ENCODE assay signal across 15 cellular contexts in the genomic region with DNA sequence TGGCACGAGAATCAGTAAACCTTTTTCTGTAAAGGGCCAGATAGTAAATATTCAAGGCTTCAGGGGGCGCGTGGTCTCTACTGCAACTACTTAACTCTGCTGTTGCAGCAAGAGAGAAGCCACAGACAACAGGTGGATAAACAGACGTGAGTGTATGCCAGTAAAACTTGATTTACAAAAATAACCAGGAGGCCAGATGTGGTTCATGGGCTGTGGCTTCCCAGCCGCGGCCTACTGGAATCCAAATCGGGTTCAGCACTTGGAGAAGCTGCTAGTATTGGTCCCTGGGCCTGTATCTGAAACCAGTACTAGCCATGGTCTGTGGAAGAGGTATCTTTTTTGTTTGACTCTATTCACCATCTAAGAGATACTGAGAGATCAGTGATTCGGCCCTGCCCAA. TPM values are rescaled to one million over a fixed set of nuclear protein-coding genes. Genes with fewer than 3 reads are reported as not detected.
DNase-seq lines count a peak whose midpoint lies in the region; ATAC-seq, FAIRE-seq and TF ChIP-seq lines count a peak whose summit lies in the region.
"Had no signal": no experiment of that assay in that cellular context is flagged by ENCODE, and none has a peak within 500 bp of the region (broad histone marks: within the 10 kb centered on the region; RNA-seq: fewer than 3 reads in every experiment).

No MANE protein-coding gene starts in this region.

- no peak for ATAC-seq in CD4-positive, CD25-positive, alpha-beta regulatory T cell (ENCODE audit: low read depth in 2 of 2)
- ATAC-seq in memory B cell (ENCODE audit: low read depth) (no peak), HG02763 (IDR thresholded peaks at IDR 0.05; ENCODE audit: unreplicated experiment) (no peak)
- no peak for ATAC-seq in effector memory CD8-positive, alpha-beta T cell (replicated peaks)
- ATAC-seq: activated naive CD8-positive, alpha-beta T cell treated with anti-CD3 and anti-CD28 coated beads, Interleukin-2, amount 50 U/mL, for 24 hours; left lobe of liver had no signal

- DNase-seq in CD4-positive, CD25-positive, alpha-beta regulatory T cell = no peak
- DNase-seq in GM19239 (ENCODE audit: insufficient read length, low spot score) (no peak), memory B cell (ENCODE audit: low spot score in 2 of 2) (no peak), GDM1 (lab: John Stamatoyannopoulos, UW) (no peak), cerebellar cortex (ENCODE audit: low spot score) (no peak)
- no peak for DNase-seq in effector memory CD8-positive, alpha-beta T cell
- DNase-seq: activated CD4-positive, alpha-beta memory T cell treated with anti-CD3 and anti-CD28 coated beads, Interleukin-2, amount 10 ng/mL, durations not matched to agents 7 days and 5 days; activated naive CD8-positive, alpha-beta T cell treated with anti-CD3 and anti-CD28 coated beads, Interleukin-2, amount 50 U/mL, for 24 hours; DMS79; GOT3 had no signal

- H3K9me3 Mint-ChIP-seq in CD4-positive, CD25-positive, alpha-beta regulatory T cell = peaks cover 0 to 1% (median 0%) of the 10 kb centered on the region in 7 donors
- H3K9me3 Mint-ChIP-seq in memory B cell = no peaks in the 10 kb centered on the region
- H3K9me3 Mint-ChIP-seq in effector memory CD8-positive, alpha-beta T cell = no peaks in the 10 kb centered on the region
- H3K9me3 Mint-ChIP-seq: activated CD4-positive, alpha-beta memory T cell treated with anti-CD3 and anti-CD28 coated beads, Interleukin-2, amount 10 ng/mL, durations not matched to agents 7 days and 5 days; activated naive CD8-positive, alpha-beta T cell treated with anti-CD3 and anti-CD28 coated beads, Interleukin-2, amount 50 U/mL, for 24 hours; central memory CD8-positive, alpha-beta T cell had no signal

- no peak overlapping the region for H3K27ac ChIP-seq in CD4-positive, CD25-positive, alpha-beta regulatory T cell (ENCODE audit: insufficient read depth, low read length, poor library complexity, severe bottlenecking)
- peak overlapping the region; percentile 100 for H3K27ac ChIP-seq in OCI-LY1 (ENCODE audit: low read depth, low read length, poor library complexity, severe bottlenecking)

- H3K27me3 Mint-ChIP-seq in CD4-positive, CD25-positive, alpha-beta regulatory T cell = peaks cover 8% of the 10 kb centered on the region
- H3K27me3 Mint-ChIP-seq in memory B cell = peaks cover 2% of the 10 kb centered on the region
- no peaks in the 10 kb centered on the region for H3K27me3 Mint-ChIP-seq in effector memory CD8-positive, alpha-beta T cell
- H3K27me3 Mint-ChIP-seq: activated naive CD8-positive, alpha-beta T cell treated with anti-CD3 and anti-CD28 coated beads, Interleukin-2, amount 50 U/mL, for 24 hours; central memory CD8-positive, alpha-beta T cell had no signal

- no peak overlapping the region for H2AFZ ChIP-seq in OCI-LY1 (ENCODE audit: low read length)

- no peaks in the 10 kb centered on the region for H4K20me1 ChIP-seq in OCI-LY1 (ENCODE audit: insufficient read depth, low read length)

- H3K27ac Mint-ChIP-seq in CD4-positive, CD25-positive, alpha-beta regulatory T cell = peak overlapping the region; percentile 26 to 50 (median 39)
- peak overlapping the region; percentile 65 for H3K27ac Mint-ChIP-seq in memory B cell
- peak overlapping the region in 1 of 2 donors; percentile 85 for H3K27ac Mint-ChIP-seq in effector memory CD8-positive, alpha-beta T cell
- H3K27ac Mint-ChIP-seq: activated CD4-positive, alpha-beta memory T cell treated with anti-CD3 and anti-CD28 coated beads, Interleukin-2, amount 10 ng/mL, durations not matched to agents 7 days and 5 days; activated naive CD8-positive, alpha-beta T cell treated with anti-CD3 and anti-CD28 coated beads, Interleukin-2, amount 50 U/mL, for 24 hours had no signal

- H3K4me2 ChIP-seq in OCI-LY1 (ENCODE audit: low read length) = peak overlapping the region; percentile 66

- no peaks in the 10 kb centered on the region for H3K9me2 ChIP-seq in OCI-LY1 (ENCODE audit: low read depth, low read length)

- no peaks in the 10 kb centered on the region for H3K36me3 ChIP-seq in CD4-positive, CD25-positive, alpha-beta regulatory T cell (ENCODE audit: control insufficient read depth, insufficient read depth, low read length)
- H3K36me3 ChIP-seq in OCI-LY1 (ENCODE audit: insufficient read depth, low read length) = peaks cover 12% of the 10 kb centered on the region; the same call in 1 of the 2 replicates

- no peak overlapping the region for H3K4me3 Mint-ChIP-seq in CD4-positive, CD25-positive, alpha-beta regulatory T cell
- H3K4me3 Mint-ChIP-seq in memory B cell = no peak overlapping the region
- H3K4me3 Mint-ChIP-seq in effector memory CD8-positive, alpha-beta T cell = no peak overlapping the region
- H3K4me3 Mint-ChIP-seq: activated CD4-positive, alpha-beta memory T cell treated with anti-CD3 and anti-CD28 coated beads, Interleukin-2, amount 10 ng/mL, durations not matched to agents 7 days and 5 days; activated naive CD8-positive, alpha-beta T cell treated with anti-CD3 and anti-CD28 coated beads, Interleukin-2, amount 50 U/mL, for 24 hours; central memory CD8-positive, alpha-beta T cell had no signal

- peaks cover 31% of the 10 kb centered on the region for H3F3A ChIP-seq in OCI-LY1 (ENCODE audit: insufficient read depth, low read length)

- peak; percentile 26; the same call in 1 of the 2 replicates for TF ChIP-seq CTCF in OCI-LY1 (IDR thresholded peaks at IDR 0.05; ENCODE audit: low read length)

- peak; percentile 79 for FAIRE-seq in GM19239 (lab: Jason Lieb, UNC)
- FAIRE-seq: HTR-8/SVneo had no signal

- no peaks in the 10 kb centered on the region for H3K4me1 ChIP-seq in CD4-positive, CD25-positive, alpha-beta regulatory T cell (ENCODE audit: control insufficient read depth, insufficient read depth, low read length, poor library complexity, severe bottlenecking)
- peaks cover 79% of the 10 kb centered on the region for H3K4me1 ChIP-seq in OCI-LY1 (ENCODE audit: insufficient read depth, low read length, severe bottlenecking)

- H3K79me2 ChIP-seq in OCI-LY1 (ENCODE audit: insufficient read depth, low read length) = no peaks in the 10 kb centered on the region; the same call in 1 of the 2 replicates

- H3K36me3 Mint-ChIP-seq in CD4-positive, CD25-positive, alpha-beta regulatory T cell = peaks cover 19% of the 10 kb centered on the region
- no peaks in the 10 kb centered on the region for H3K36me3 Mint-ChIP-seq in memory B cell
- H3K36me3 Mint-ChIP-seq in effector memory CD8-positive, alpha-beta T cell (ENCODE audit: insufficient read depth) = peaks cover 19% of the 10 kb centered on the region

- no peaks in the 10 kb centered on the region for H3K9me3 ChIP-seq in CD4-positive, CD25-positive, alpha-beta regulatory T cell (ENCODE audit: control insufficient read depth in 2 of 2, low read length in 2 of 2)
- peaks cover 10% of the 10 kb centered on the region for H3K9me3 ChIP-seq in OCI-LY1 (ENCODE audit: low read length)

- H3K27me3 ChIP-seq in CD4-positive, CD25-positive, alpha-beta regulatory T cell (ENCODE audit: control insufficient read depth, insufficient read depth, low read length) = no peaks in the 10 kb centered on the region
- H3K27me3 ChIP-seq in OCI-LY1 (ENCODE audit: insufficient read depth, low read length) = no peaks in the 10 kb centered on the region

- no peak overlapping the region for H3K4me3 ChIP-seq in CD4-positive, CD25-positive, alpha-beta regulatory T cell (ENCODE audit: low read depth, low read length)
- H3K4me3 ChIP-seq in OCI-LY1 (ENCODE audit: low read depth, low read length, poor library complexity, severe bottlenecking) = peak overlapping the region; percentile 30

- peak overlapping the region; percentile 68 for H3K9ac ChIP-seq in OCI-LY1 (ENCODE audit: low read length)

- H3K4me1 Mint-ChIP-seq in CD4-positive, CD25-positive, alpha-beta regulatory T cell = peaks cover 11 to 58% (median 22%) of the 10 kb centered on the region in 4 donors
- H3K4me1 Mint-ChIP-seq in memory B cell = peaks cover 43% of the 10 kb centered on the region
- H3K4me1 Mint-ChIP-seq in effector memory CD8-positive, alpha-beta T cell (ENCODE audit: low read depth in 2 of 2) = peaks cover 35 to 73% of the 10 kb centered on the region in 2 donors

RNA-seq across cellular contexts. Expression of a gene that starts 13.3 kb away (rescaled TPM):
- total RNA-seq in CD4-positive, CD25-positive, alpha-beta regulatory T cell = 650 TPM
- 100 to 1,000 TPM; 244 to 294 (median 270) TPM for polyA plus RNA-seq in CD4-positive, CD25-positive, alpha-beta regulatory T cell
